ENCODE assay signal across 7 cellular contexts in genomic region chr11:57778318-57779037, GRCh38. TPM values are rescaled to one million over a fixed set of nuclear protein-coding genes. Genes with fewer than 3 reads are reported as not detected.
DNase-seq lines count a peak whose midpoint lies in the region; ATAC-seq and TF ChIP-seq lines count a peak whose summit lies in the region.

No MANE protein-coding gene starts in this region.

- H3K36me3 ChIP-seq in esophagus muscularis mucosa (no peaks in the 10 kb centered on the region), muscle layer of colon (ENCODE audit: insufficient read depth, low read length) (peaks cover 4% of the 10 kb centered on the region)

- POLR2A ChIA-PET in HEK293T (lab: Yijun Ruan, JAX) (interaction anchor here (1.0 to 5.0 kb wide), 5 partner anchors 14 to 112 kb away, joined by 3 to 28 read pairs (median 4); partner anchors contain the start of genes CTNND1 and SELENOH), RWPE1 (lab: Yijun Ruan, JAX; ENCODE audit: low non-redundant PET) (interaction anchor here (0.6 to 1.1 kb wide), 2 partner anchors 17 to 137 kb away, joined by 3 read pairs; partner anchors contain the start of gene CTNND1)
- POLR2A ChIA-PET in activated CD8-positive, alpha-beta T cell treated with anti-CD3 and anti-CD28 coated beads for 36 hours (lab: Charles Lee), result no interaction called here

- no peaks in the 10 kb centered on the region for H3K27me3 Mint-ChIP-seq in activated CD8-positive, alpha-beta T cell treated with anti-CD3 and anti-CD28 coated beads for 36 hours

- intact Hi-C loops in esophagus muscularis mucosa (cut with DNase I), result no loop called here
- intact Hi-C loops in activated CD8-positive, alpha-beta T cell treated with anti-CD3 and anti-CD28 coated beads for 36 hours (cut with micrococcal nuclease), result no loop called here

- CTCF ChIA-PET in HEK293T (lab: Yijun Ruan, JAX), result interaction anchor here (0.8 to 1.0 kb wide), 3 partner anchors 14 to 203 kb away, joined by 5 to 7 read pairs (median 7); no protein-coding TSS in a partner anchor
- CTCF ChIA-PET in RWPE1 (lab: Yijun Ruan, JAX), result interaction anchor here (0.5 to 1.2 kb wide), 4 partner anchors 11 to 31 kb away, joined by 3 to 7 read pairs (median 3); partner anchors contain the start of gene BTBD18
- CTCF ChIA-PET in activated CD8-positive, alpha-beta T cell treated with anti-CD3 and anti-CD28 coated beads for 36 hours (lab: Charles Lee), result interaction anchor here (1.0 to 8.2 kb wide), 2 partner anchors 13 to 22 kb away, joined by 3 to 43 read pairs; no protein-coding TSS in a partner anchor

- H3K27me3 ChIP-seq in esophagus muscularis mucosa, result no peaks in the 10 kb centered on the region
- H3K27me3 ChIP-seq in muscle layer of colon (ENCODE audit: control insufficient read depth in 1 of 2, insufficient read depth in 2 of 2, low read length in 2 of 2), result no peaks in the 10 kb centered on the region

- H3K36me3 Mint-ChIP-seq in activated CD8-positive, alpha-beta T cell treated with anti-CD3 and anti-CD28 coated beads for 36 hours (ENCODE audit: low read depth), result no peaks in the 10 kb centered on the region

- peak; percentile 72 for DNase-seq in HEK293T (ENCODE audit: extremely low spot score)
- DNase-seq in RWPE1 (ENCODE audit: low spot score), result peak; percentile 91
- DNase-seq in esophagus muscularis mucosa (ENCODE audit: extremely low spot score), result peak; percentile 96
- no peak for DNase-seq in activated CD8-positive, alpha-beta T cell treated with anti-CD3 and anti-CD28 coated beads for 36 hours
- DNase-seq in stimulated activated CD4-positive, alpha-beta T cell treated with anti-CD3 and anti-CD28 coated beads, Interleukin-2, amount 100 ng/mL, for 48 hours, result no peak
- DNase-seq in activated CD8-positive, alpha-beta memory T cell treated with anti-CD3 and anti-CD28 coated beads, Interleukin-2, amount 50 U/mL, for 48 hours, result no peak

- H3K4me3 ChIP-seq in esophagus muscularis mucosa (peak overlapping the region; percentile 5 to 33 (median 27)), muscle layer of colon (ENCODE audit: low read depth in 1 of 2, low read length in 2 of 2) (peak overlapping the region in 1 of 2 donors; percentile 38)

- H3K9me3 Mint-ChIP-seq in activated CD8-positive, alpha-beta T cell treated with anti-CD3 and anti-CD28 coated beads for 36 hours, result no peaks in the 10 kb centered on the region

- no peak for TF ChIP-seq POLR2A in esophagus muscularis mucosa (IDR thresholded peaks at IDR 0.05; ENCODE audit: low read depth)

- WGBS in esophagus muscularis mucosa, result 0% methylated on average over 6 of the region's 6 CpGs

- no peak for TF ChIP-seq CTCF in RWPE1 (conservative IDR thresholded peaks at IDR 0.05; ENCODE audit: low read depth)
- no peak for TF ChIP-seq CTCF in esophagus muscularis mucosa (IDR thresholded peaks at IDR 0.05)
- TF ChIP-seq CTCF in activated CD8-positive, alpha-beta T cell treated with anti-CD3 and anti-CD28 coated beads for 36 hours (IDR thresholded peaks at IDR 0.05), result no peak

- no peak overlapping the region for H3K4me3 Mint-ChIP-seq in activated CD8-positive, alpha-beta T cell treated with anti-CD3 and anti-CD28 coated beads for 36 hours

- H3K4me1 ChIP-seq in esophagus muscularis mucosa (peaks cover 98 to 100% (median 100%) of the 10 kb centered on the region in 4 donors), muscle layer of colon (ENCODE audit: insufficient read depth, low read length) (peaks cover 91% of the 10 kb centered on the region)

- no peak for TF ChIP-seq EP300 in esophagus muscularis mucosa (IDR thresholded peaks at IDR 0.05)

- no peak overlapping the region for H3K27ac Mint-ChIP-seq in activated CD8-positive, alpha-beta T cell treated with anti-CD3 and anti-CD28 coated beads for 36 hours

- no peaks in the 10 kb centered on the region for H3K9me3 ChIP-seq in esophagus muscularis mucosa
- no peaks in the 10 kb centered on the region for H3K9me3 ChIP-seq in muscle layer of colon (ENCODE audit: low read length)

- H3K9ac ChIP-seq in muscle layer of colon (ENCODE audit: low read length), result peak overlapping the region; percentile 54

- ATAC-seq in activated CD8-positive, alpha-beta T cell treated with anti-CD3 and anti-CD28 coated beads for 36 hours, result no peak

- peaks cover 24% of the 10 kb centered on the region for H3K4me1 Mint-ChIP-seq in activated CD8-positive, alpha-beta T cell treated with anti-CD3 and anti-CD28 coated beads for 36 hours (ENCODE audit: low read depth)

- peak overlapping the region; percentile 86 for H3K27ac ChIP-seq in RWPE1
- H3K27ac ChIP-seq in esophagus muscularis mucosa (replicated peaks in 1 of 4), result peak overlapping the region; percentile 75 to 82 (median 78)
- H3K27ac ChIP-seq in muscle layer of colon (ENCODE audit: low read depth, low read length), result peak overlapping the region; percentile 76

TF ChIP-seq in HEK293T, 16 proteins besides CTCF, POLR2A, EP300 and RAD21:
- TF ChIP-seq LEF1 (IDR thresholded peaks at IDR 0.05; ENCODE audit: borderline replicate concordance) (no peak), FOXK2 (IDR thresholded peaks at IDR 0.05) (no peak), FOXM1 (IDR thresholded peaks at IDR 0.05; ENCODE audit: borderline replicate concordance) (no peak), SUZ12 (IDR thresholded peaks at IDR 0.05) (no peak), FOXA1 (IDR thresholded peaks at IDR 0.05) (no peak), ELF4 (IDR thresholded peaks at IDR 0.05) (no peak), SP1 (IDR thresholded peaks at IDR 0.05) (no peak), ZNF384 (IDR thresholded peaks at IDR 0.05) (no peak), HDGF (IDR thresholded peaks at IDR 0.05; ENCODE audit: borderline replicate concordance) (no peak), ARNT (IDR thresholded peaks at IDR 0.05) (no peak), TARDBP (IDR thresholded peaks at IDR 0.05) (no peak), CTBP1 (IDR thresholded peaks at IDR 0.05; ENCODE audit: borderline replicate concordance) (no peak), BHLHE40 (IDR thresholded peaks at IDR 0.05; ENCODE audit: borderline replicate concordance) (no peak), NFRKB (IDR thresholded peaks at IDR 0.05) (no peak), L3MBTL2 (conservative IDR thresholded peaks at IDR 0.05) (no peak)
- TF ChIP-seq, protein P1, sequence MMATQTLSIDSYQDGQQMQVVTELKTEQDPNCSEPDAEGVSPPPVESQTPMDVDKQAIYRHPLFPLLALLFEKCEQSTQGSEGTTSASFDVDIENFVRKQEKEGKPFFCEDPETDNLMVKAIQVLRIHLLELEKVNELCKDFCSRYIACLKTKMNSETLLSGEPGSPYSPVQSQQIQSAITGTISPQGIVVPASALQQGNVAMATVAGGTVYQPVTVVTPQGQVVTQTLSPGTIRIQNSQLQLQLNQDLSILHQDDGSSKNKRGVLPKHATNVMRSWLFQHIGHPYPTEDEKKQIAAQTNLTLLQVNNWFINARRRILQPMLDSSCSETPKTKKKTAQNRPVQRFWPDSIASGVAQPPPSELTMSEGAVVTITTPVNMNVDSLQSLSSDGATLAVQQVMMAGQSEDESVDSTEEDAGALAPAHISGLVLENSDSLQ (IDR thresholded peaks at IDR 0.05), result no peak

RNA-seq across cellular contexts. Expression of gene CTNND1, which starts 16.9 kb away (rescaled TPM):
- total RNA-seq in esophagus muscularis mucosa, result 100 to 1,000 TPM in 1 of 4 donors, 10 to 100 TPM in 3; 78.1 to 101 (median 89.5) TPM
- total RNA-seq in activated CD8-positive, alpha-beta T cell treated with anti-CD3 and anti-CD28 coated beads for 36 hours, result 1 to 10 TPM; 7.3 to 7.9 TPM

RNA-seq across cellular contexts. Expression of gene BTBD18, which starts 26.9 kb away (rescaled TPM):
- total RNA-seq in esophagus muscularis mucosa, result not detected
- not detected for total RNA-seq in activated CD8-positive, alpha-beta T cell treated with anti-CD3 and anti-CD28 coated beads for 36 hours

RNA-seq across cellular contexts. Expression of gene SELENOH, which starts 37.2 kb away (rescaled TPM):
- 100 to 1,000 TPM in 1 of 4 donors, 10 to 100 TPM in 3; 71.4 to 109 (median 82.6) TPM for total RNA-seq in esophagus muscularis mucosa
- total RNA-seq in activated CD8-positive, alpha-beta T cell treated with anti-CD3 and anti-CD28 coated beads for 36 hours, result 100 to 1,000 TPM; 257 to 265 TPM

Comparison
In these comparisons a context has a peak if more than half of its experiments do, and no peak if none do; other contexts are left out.
1. DNase-seq: peak in HEK293T (single experiment), RWPE1 (single experiment) and esophagus muscularis mucosa (single experiment); none in activated CD8-positive, alpha-beta T cell treated with anti-CD3 and anti-CD28 coated beads for 36 hours (single experiment), stimulated activated CD4-positive, alpha-beta T cell treated with anti-CD3 and anti-CD28 coated beads, Interleukin-2, amount 100 ng/mL, for 48 hours (0 of 2) and activated CD8-positive, alpha-beta memory T cell treated with anti-CD3 and anti-CD28 coated beads, Interleukin-2, amount 50 U/mL, for 48 hours (single experiment).
2. RNA of gene CTNND1, which starts 16.9 kb away (total RNA-seq): 78.1 to 101 TPM in esophagus muscularis mucosa; 7.3 to 7.9 TPM in activated CD8-positive, alpha-beta T cell treated with anti-CD3 and anti-CD28 coated beads for 36 hours; every median in the first group is over 4 times any median in the second.
3. Peak in every context shown above with its lines, with median percentiles within 50 percentile points of each other: H3K27ac ChIP-seq.